ENCODE assay signal across 11 cellular contexts in genomic region chr3:187773963-187774789, GRCh38. TPM values are rescaled to one million over a fixed set of nuclear protein-coding genes. Genes with fewer than 3 reads are reported as not detected.
DNase-seq lines count a peak whose midpoint lies in the region; ATAC-seq, FAIRE-seq and TF ChIP-seq lines count a peak whose summit lies in the region.
"Had no signal": no experiment of that assay in that cellular context is flagged by ENCODE, and none has a peak within 500 bp of the region (broad histone marks: within the 10 kb centered on the region; RNA-seq: fewer than 3 reads in every experiment).

No MANE protein-coding gene starts in this region.

- H3K79me2 ChIP-seq in mammary epithelial cell (ENCODE audit: insufficient read depth, low read length) = no peaks in the 10 kb centered on the region
- H3K79me2 ChIP-seq in H1 (ENCODE audit: control insufficient read depth in 1 of 2, insufficient read depth in 2 of 2, low read length in 2 of 2) = no peaks in the 10 kb centered on the region

- H3K4me1 ChIP-seq in mammary epithelial cell (ENCODE audit: insufficient read depth, low read length) (peaks cover 20% of the 10 kb centered on the region), breast epithelium (no peaks in the 10 kb centered on the region), H1 (replicated peaks in 1 of 4; ENCODE audit: control insufficient read depth in 3 of 4, insufficient read depth in 4 of 4, low read length in 3 of 4) (peaks cover 0 to 7% (median 0%) of the 10 kb centered on the region in 4 experiments; a peak in 2 of 7 replicates), thyroid gland (no peaks in the 10 kb centered on the region)

- H3K27me3 ChIP-seq in mammary epithelial cell (ENCODE audit: insufficient read depth, low read length) (no peaks in the 10 kb centered on the region), breast epithelium (no peaks in the 10 kb centered on the region), H1 (replicated peaks in 1 of 4; ENCODE audit: control insufficient read depth in 3 of 4, extremely low read depth in 1 of 4, insufficient read depth in 3 of 4, low read length in 3 of 4) (no peaks in the 10 kb centered on the region), thyroid gland (no peaks in the 10 kb centered on the region)

- H3K4ac ChIP-seq in H1 (replicated peaks; ENCODE audit: insufficient read length, low read depth, low read length) = no peak overlapping the region

- in situ Hi-C loops in mammary epithelial cell (cut with MboI; ENCODE audit: low sequenced_read_pairs in 2 of 2) = no loop called here

- H3K4me2 ChIP-seq in mammary epithelial cell (ENCODE audit: insufficient read depth, low read depth, low read length) = peak overlapping the region; percentile 35
- H3K4me2 ChIP-seq in H1 (ENCODE audit: insufficient read depth in 1 of 2, low read depth in 2 of 2, low read length in 2 of 2) = no peak overlapping the region; a peak in 1 of 4 replicates

- TF ChIP-seq CTCF in mammary epithelial cell (conservative IDR thresholded peaks at IDR 0.05 in 1 of 2, IDR thresholded peaks at IDR 0.05 in 1 of 2; ENCODE audit: extremely low read depth in 1 of 2, insufficient read depth in 1 of 2, low read depth in 1 of 2, low read length in 2 of 2) (no peak), breast epithelium (IDR thresholded peaks at IDR 0.05) (no peak), H1 (IDR thresholded peaks at IDR 0.05; ENCODE audit: control extremely low read depth in 1 of 3, insufficient read depth in 1 of 3, low read depth in 1 of 3, low read length in 3 of 3) (no peak), thyroid gland (IDR thresholded peaks at IDR 0.05) (no peak)

- intact Hi-C loops in mammary epithelial cell (cut with micrococcal nuclease) = no loop called here
- intact Hi-C loops in breast epithelium (cut with DNase I; ENCODE audit: low total_unique reads) = no loop called here
- intact Hi-C loops in thyroid gland (cut with DNase I) = no loop called here

- H3K23ac ChIP-seq in H1 (ENCODE audit: insufficient read length) = no peak overlapping the region

- no peak overlapping the region for H3K56ac ChIP-seq in H1 (replicated peaks; ENCODE audit: insufficient read length, low read depth, low read length)

- DNase-seq in mammary epithelial cell = peak; percentile 36
- no peak for DNase-seq in breast epithelium (ENCODE audit: low spot score in 2 of 2)
- DNase-seq in Kasumi-1 (lab: John Stamatoyannopoulos, UW) = peak; percentile 54 to 78
- no peak for DNase-seq in H1 (ENCODE audit: low read depth in 1 of 2, low spot score in 2 of 2)
- peak; percentile 35 to 37 for DNase-seq in thyroid gland
- DNase-seq in H54 (ENCODE audit: insufficient read length, low spot score) = no peak
- no peak for DNase-seq in mesenteric fat pad (ENCODE audit: low spot score)
- DNase-seq: activated naive CD4-positive, alpha-beta T cell treated with anti-CD3 and anti-CD28 coated beads for 36 hours had no signal

- no peak overlapping the region for H4K5ac ChIP-seq in H1 (ENCODE audit: insufficient read length, low read depth, low read length)

- no peak overlapping the region for H2AK5ac ChIP-seq in H1 (ENCODE audit: low read depth, low read length)

- H4K20me1 ChIP-seq in mammary epithelial cell (ENCODE audit: insufficient read depth, low read length) (no peaks in the 10 kb centered on the region), H1 (replicated peaks in 1 of 2; ENCODE audit: control insufficient read depth in 1 of 2, insufficient read depth in 2 of 2, low read length in 2 of 2) (no peaks in the 10 kb centered on the region)

- TF ChIP-seq POLR2A in breast epithelium (IDR thresholded peaks at IDR 0.05) (no peak), H1 (IDR thresholded peaks at IDR 0.05; ENCODE audit: control extremely low read depth in 1 of 2, low read depth in 2 of 2, low read length in 2 of 2) (no peak), thyroid gland (IDR thresholded peaks at IDR 0.05) (no peak), H54 (IDR thresholded peaks at IDR 0.05; ENCODE audit: low read depth, low read length) (no peak)

- H3K14ac ChIP-seq in H1 (ENCODE audit: insufficient read length) = no peak overlapping the region

- BruUV-seq in mammary epithelial cell (replicated peaks; lab: Mats Ljungman, UMichigan) = no TSS peak

- POLR2A ChIA-PET in H1 (lab: Charles Lee; ENCODE audit: partially characterized antibody) = no interaction called here

- FAIRE-seq in H1 (lab: Jason Lieb, UNC) = peak; percentile 13
- FAIRE-seq in H54 (lab: Jason Lieb, UNC) = no peak
- FAIRE-seq: endothelial cell of umbilical vein, TTC549 had no signal

- TF ChIP-seq RAD21 in H1 (IDR thresholded peaks at IDR 0.05 in 1 of 2, conservative IDR thresholded peaks at IDR 0.05 in 1 of 2; ENCODE audit: low read depth in 2 of 2, low read length in 2 of 2) = no peak

- H3K9ac ChIP-seq in mammary epithelial cell (ENCODE audit: insufficient read depth, low read length) (no peak overlapping the region), H1 (replicated peaks in 1 of 4; ENCODE audit: extremely low read depth in 1 of 4, low read depth in 3 of 4, low read length in 3 of 4) (no peak overlapping the region)

- H4K8ac ChIP-seq in H1 (ENCODE audit: extremely low read depth, insufficient read depth, low read length) = no peak overlapping the region

- WGBS in mammary epithelial cell (ENCODE audit: low coverage, missing lambda C conversion rate) = 84% methylated on average over 10 of the region's 11 CpGs
- 85% methylated on average over 11 of the region's 11 CpGs; no CpG with 5 or more reads in 1 of the 2 experiments for WGBS in H1 (ENCODE audit: extremely low coverage in 1 of 2, insufficient coverage in 1 of 2, insufficient read length in 1 of 2, insufficient replicate concordance in 2 of 2, low coverage in 1 of 2, low lambda C conversion rate in 2 of 2, missing lambda C conversion rate in 1 of 2), 2 experiments
- 66 to 69% methylated on average over 11 of the region's 11 CpGs for WGBS in thyroid gland, 2 donors

- H3K79me1 ChIP-seq in H1 (ENCODE audit: low read depth, low read length) = no peaks in the 10 kb centered on the region

- H3K23me2 ChIP-seq in H1 (ENCODE audit: low read depth, low read length) = no peaks in the 10 kb centered on the region

- H2AFZ ChIP-seq in mammary epithelial cell (ENCODE audit: low read depth, low read length) = peak overlapping the region; percentile 42
- H2AFZ ChIP-seq in H1 (ENCODE audit: low read length) = peak overlapping the region; percentile 41; the same call in 1 of the 2 replicates

- no peak overlapping the region for H4K91ac ChIP-seq in H1 (replicated peaks; ENCODE audit: insufficient read length, low read length)

- H2BK5ac ChIP-seq in H1 (ENCODE audit: low read depth, low read length) = no peak overlapping the region

- H3K9me3 ChIP-seq in mammary epithelial cell (replicated peaks; ENCODE audit: insufficient read depth, low read length) (no peaks in the 10 kb centered on the region), breast epithelium (no peaks in the 10 kb centered on the region), H1 (ENCODE audit: insufficient read depth in 2 of 2, low read depth in 1 of 2, low read length in 1 of 2) (no peaks in the 10 kb centered on the region), thyroid gland (no peaks in the 10 kb centered on the region)

- no peak overlapping the region for H2BK20ac ChIP-seq in H1 (ENCODE audit: low read length)

- H2BK15ac ChIP-seq in H1 (ENCODE audit: low read length) = no peak overlapping the region

- dilution Hi-C loops in mammary epithelial cell (cut with HindIII; ENCODE audit: low sequenced_read_pairs) = no loop called here

- H3K36me3 ChIP-seq in mammary epithelial cell (ENCODE audit: insufficient read depth, low read length) (no peaks in the 10 kb centered on the region), breast epithelium (no peaks in the 10 kb centered on the region), H1 (ENCODE audit: control insufficient read depth in 2 of 4, insufficient read depth in 4 of 4, low read length in 3 of 4) (no peaks in the 10 kb centered on the region), thyroid gland (no peaks in the 10 kb centered on the region)

- H2BK120ac ChIP-seq in H1 (replicated peaks; ENCODE audit: low read depth, low read length) = no peak overlapping the region

- H3K27ac ChIP-seq in mammary epithelial cell (ENCODE audit: insufficient read depth, low read depth, low read length) = no peak overlapping the region
- H3K27ac ChIP-seq in breast epithelium = no peak overlapping the region
- H3K27ac ChIP-seq in H1 (ENCODE audit: low read depth, low read length) = no peak overlapping the region
- H3K27ac ChIP-seq in thyroid gland = no peak overlapping the region

- peak overlapping the region; percentile 32; the same call in 1 of the 2 replicates for H2BK12ac ChIP-seq in H1 (ENCODE audit: low read depth, low read length)

- no peak for ATAC-seq in GM19467 (IDR thresholded peaks at IDR 0.05; ENCODE audit: unreplicated experiment)

- CTCF ChIA-PET in mammary epithelial cell (lab: Charles Lee; ENCODE audit: low non-redundant PET) (no interaction called here), H1 (lab: Charles Lee; ENCODE audit: partially characterized antibody) (no interaction called here)

- H3K18ac ChIP-seq in H1 (ENCODE audit: extremely low read depth, low read length) = no peak overlapping the region

- H3K4me3 ChIP-seq in mammary epithelial cell (replicated peaks in 1 of 3; ENCODE audit: insufficient read depth in 1 of 3, low read depth in 2 of 3, low read length in 3 of 3) = no peak overlapping the region
- H3K4me3 ChIP-seq in breast epithelium = no peak overlapping the region
- H3K4me3 ChIP-seq in H1 (ENCODE audit: extremely low read depth in 1 of 4, insufficient read depth in 2 of 4, low read depth in 3 of 4, low read length in 4 of 4) = no peak overlapping the region
- no peak overlapping the region for H3K4me3 ChIP-seq in thyroid gland (replicated peaks in 1 of 3)

- no peak for TF ChIP-seq EP300 in H1 (IDR thresholded peaks at IDR 0.05; ENCODE audit: borderline replicate concordance in 1 of 2, low read depth in 2 of 2, low read length in 2 of 2)

TF ChIP-seq in H1, 55 proteins besides CTCF, POLR2A, EP300 and RAD21 (continues in another document):
- TF ChIP-seq SP2 (IDR thresholded peaks at IDR 0.05; ENCODE audit: low read length) = no peak

RNA-seq across cellular contexts. Expression of gene BCL6, which starts 28.9 kb away (rescaled TPM):
- 10 to 100 TPM; 14.0 to 26.8 TPM for total RNA-seq in mammary epithelial cell
- 3.9 TPM for polyA plus RNA-seq in mammary epithelial cell
- polyA minus RNA-seq in mammary epithelial cell = 8.4 TPM
- 100 to 1,000 TPM; 281 to 346 (median 283) TPM for total RNA-seq in breast epithelium
- 8.7 and 10.4 TPM in 2 replicates for total RNA-seq in H1 (2021; fragmentation: NEBNext Ultra II Directional; extraction: Animal tissue kit (Norgen Biotek cat#: 25700))
- 5.7 and 9.4 TPM in 2 replicates for polyA plus RNA-seq in H1 (2011; rRNA removed)
- 8.0 TPM for polyA plus RNA-seq in H1 (2011; cell fraction: cytosol; rRNA removed)
- polyA plus RNA-seq in H1 (2011; cell fraction: nucleus; rRNA removed) = 29.9 TPM
- 11.7 to 15.2 TPM (median 14.1 TPM) in 4 replicates for polyA plus RNA-seq in H1 (2012, experiment 1 of 2)
- polyA plus RNA-seq in H1 (2012, experiment 2 of 2) = 2.8 TPM
- 4.0 TPM for polyA plus RNA-seq in H1 (2013, experiment 1 of 2)
- polyA plus RNA-seq in H1 (2013, experiment 2 of 2) = 3.6 TPM
- polyA minus RNA-seq in H1 (2011; rRNA and poly(A)+ RNA removed) = 5.8 and 12.6 TPM in 2 replicates
- polyA minus RNA-seq in H1 (2011; cell fraction: cytosol; rRNA and poly(A)+ RNA removed) = 7.0 TPM
- polyA minus RNA-seq in H1 (2011; cell fraction: nucleus; rRNA and poly(A)+ RNA removed) = 10.8 TPM
- total RNA-seq in thyroid gland = 100 to 1,000 TPM in 1 of 4 donors, 10 to 100 TPM in 3; 40.3 to 109 (median 67.2) TPM
- total RNA-seq in mesenteric fat pad = 255 TPM

Comparison
In these comparisons a context has a peak if more than half of its experiments do, and no peak if none do; other contexts are left out.
1. DNase-seq: peak in mammary epithelial cell (single experiment), Kasumi-1 (2 of 2) and thyroid gland (2 of 2); none in breast epithelium (0 of 2), H1 (0 of 2), H54 (single experiment) and mesenteric fat pad (single experiment).